In genomic region chr9:37390759-37391158, GRCh38 we compare ENCODE assay signal across 8 cellular contexts. TPM values are rescaled to one million over a fixed set of nuclear protein-coding genes. Genes with fewer than 3 reads are reported as not detected.
A peak's percentile ranks its signal among the peaks of the same experiment; 100 is the strongest.
DNase-seq lines count a peak whose midpoint lies in the region; ATAC-seq and FAIRE-seq lines count a peak whose summit lies in the region.

No MANE protein-coding gene starts in this region.

- intact Hi-C loops in Right ventricle myocardium superior (cut with DNase I), result no loop called here

- ATAC-seq in GM18873 (IDR thresholded peaks at IDR 0.05; ENCODE audit: low FRiP score, unreplicated experiment) (peak; percentile 90), HG02970 (IDR thresholded peaks at IDR 0.05; ENCODE audit: low FRiP score, unreplicated experiment) (peak; percentile 84), Right ventricle myocardium superior (ENCODE audit: poor library complexity) (no peak)

- no peaks in the 10 kb centered on the region for H3K4me1 ChIP-seq in CD8-positive, alpha-beta memory T cell (ENCODE audit: insufficient read depth, low read length)

- no peak for FAIRE-seq in RCC 7860 (lab: Jason Lieb, UNC)

- peaks cover 0 to 2% of the 10 kb centered on the region in 2 donors for H3K27me3 Mint-ChIP-seq in CD8-positive, alpha-beta memory T cell

- no peaks in the 10 kb centered on the region for H3K36me3 ChIP-seq in CD8-positive, alpha-beta memory T cell (ENCODE audit: insufficient read depth, low read length)

- H3K27ac ChIP-seq in CD8-positive, alpha-beta memory T cell (ENCODE audit: low read depth, low read length), result no peak overlapping the region

- H3K4me3 ChIP-seq in CD8-positive, alpha-beta memory T cell (ENCODE audit: low read length), result no peak overlapping the region

- POLR2A ChIA-PET in CD8-positive, alpha-beta memory T cell (lab: Charles Lee), result no interaction called here

- CTCF ChIA-PET in CD8-positive, alpha-beta memory T cell (lab: Charles Lee), result no interaction called here

- H3K4me3 Mint-ChIP-seq in CD8-positive, alpha-beta memory T cell, result no peak overlapping the region

- no peaks in the 10 kb centered on the region for H3K9me3 Mint-ChIP-seq in CD8-positive, alpha-beta memory T cell

- peak in 3 of 5 donors; percentile 10 to 13 (median 11) for DNase-seq in CD8-positive, alpha-beta memory T cell
- DNase-seq in RCC 7860 (ENCODE audit: low spot score), result peak; percentile 14
- DNase-seq in iPS-NIHi7 (ENCODE audit: extremely low spot score), result peak; percentile 75
- no peak for DNase-seq in NCI-H226
- no peak for DNase-seq in glomerular visceral epithelial cell (ENCODE audit: extremely low spot score)
- no peak for DNase-seq in Right ventricle myocardium superior

- peaks cover 1 to 7% (median 3%) of the 10 kb centered on the region in 3 donors for H3K4me1 Mint-ChIP-seq in CD8-positive, alpha-beta memory T cell

- no peaks in the 10 kb centered on the region for H3K27me3 ChIP-seq in CD8-positive, alpha-beta memory T cell (ENCODE audit: insufficient read depth, low read length, poor library complexity, severe bottlenecking)

- no peak overlapping the region for H3K27ac Mint-ChIP-seq in CD8-positive, alpha-beta memory T cell

- H3K9me3 ChIP-seq in CD8-positive, alpha-beta memory T cell (ENCODE audit: low read length), result no peaks in the 10 kb centered on the region

- no peaks in the 10 kb centered on the region for H3K36me3 Mint-ChIP-seq in CD8-positive, alpha-beta memory T cell

RNA-seq across cellular contexts. Expression of gene GRHPR, which starts 31.7 kb away (rescaled TPM):
- 10 to 100 TPM; 87.4 to 94.1 TPM for total RNA-seq in CD8-positive, alpha-beta memory T cell
- polyA plus RNA-seq in CD8-positive, alpha-beta memory T cell, result 77.4 TPM
- 109 TPM for total RNA-seq in Right ventricle myocardium superior

Comparison
In these comparisons a context has a peak if more than half of its experiments do, and no peak if none do; other contexts are left out.
1. DNase-seq: peak in CD8-positive, alpha-beta memory T cell (3 of 5), RCC 7860 (single experiment) and iPS-NIHi7 (single experiment); none in NCI-H226 (single experiment), glomerular visceral epithelial cell (single experiment) and Right ventricle myocardium superior (single experiment).